16 cellular contexts compared by ENCODE assay signal in the genomic region with DNA sequence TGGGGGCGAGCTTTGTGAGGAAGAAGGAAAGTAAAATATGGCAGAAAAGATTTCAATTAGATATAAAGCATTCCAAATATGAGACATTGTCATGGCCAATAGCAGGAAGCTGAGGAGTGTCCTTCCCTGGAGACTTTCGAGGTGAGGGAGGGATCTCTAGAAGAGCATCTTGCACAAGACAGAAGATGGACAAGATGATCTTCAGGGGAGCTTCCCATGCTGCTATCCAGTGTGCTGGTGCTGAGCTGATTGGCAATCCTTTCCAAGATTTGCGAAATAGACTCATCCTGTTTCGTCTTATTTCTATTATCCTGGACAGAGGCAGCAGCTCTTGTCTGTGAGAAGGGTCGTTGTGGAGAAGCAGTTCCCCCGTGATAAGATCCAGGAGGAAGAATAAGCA.
"Had no signal": no experiment of that assay in that cellular context is flagged by ENCODE, and none has a peak within 500 bp of the region (broad histone marks: within the 10 kb centered on the region; RNA-seq: fewer than 3 reads in every experiment).

No MANE protein-coding gene starts in this region.

- H3K36me3 Mint-ChIP-seq: WTC11 had no signal

- H3K4me3 Mint-ChIP-seq: activated CD8-positive, alpha-beta T cell treated with anti-CD3 and anti-CD28 coated beads, Interleukin-2, amount 10 ng/mL, durations not matched to agents 7 days and 5 days; activated naive CD4-positive, alpha-beta T cell treated with anti-CD3 and anti-CD28 coated beads for 36 hours; stimulated activated naive CD8-positive, alpha-beta T cell treated with anti-CD3 and anti-CD28 coated beads, Interleukin-15, amount 100 ng/mL, for 72 hours; T-helper 1 cell treated with Interleukin-12 subunit alpha and Interleukin-12 subunit beta and Interleukin-4 antibody, amounts not matched to agents 30 μg/mL and 1 μg/mL, for 36 hours; WTC11 had no signal

- DNase-seq: activated CD4-positive, alpha-beta T cell treated with anti-CD3 and anti-CD28 coated beads for 48 hours; activated CD8-positive, alpha-beta T cell treated with anti-CD3 and anti-CD28 coated beads, Interleukin-2, amount 10 ng/mL, durations not matched to agents 7 days and 5 days; activated naive CD4-positive, alpha-beta T cell treated with anti-CD3 and anti-CD28 coated beads for 36 hours; caudate nucleus; effector CD4-positive, alpha-beta T cell; head of caudate nucleus; islet precursor cell; left lung; mesenchymal stem cell; stimulated activated CD4-positive, alpha-beta T cell treated with anti-CD3 and anti-CD28 coated beads, Interleukin-2, amount 100 ng/mL, for 48 hours; stimulated activated CD8-positive, alpha-beta memory T cell treated with anti-CD3 and anti-CD28 coated beads, Interleukin-4, amount 100 ng/mL, for 48 hours; stimulated activated naive CD8-positive, alpha-beta T cell treated with anti-CD3 and anti-CD28 coated beads, Interleukin-15, amount 100 ng/mL, for 72 hours; testis had no signal

- H3K9me3 Mint-ChIP-seq: activated naive CD4-positive, alpha-beta T cell treated with anti-CD3 and anti-CD28 coated beads for 36 hours; stimulated activated naive CD8-positive, alpha-beta T cell treated with anti-CD3 and anti-CD28 coated beads, Interleukin-15, amount 100 ng/mL, for 72 hours; T-helper 1 cell treated with Interleukin-12 subunit alpha and Interleukin-12 subunit beta and Interleukin-4 antibody, amounts not matched to agents 30 μg/mL and 1 μg/mL, for 36 hours had no signal

- H3K4me1 Mint-ChIP-seq: stimulated activated naive CD8-positive, alpha-beta T cell treated with anti-CD3 and anti-CD28 coated beads, Interleukin-15, amount 100 ng/mL, for 72 hours had no signal

- ATAC-seq: activated CD8-positive, alpha-beta T cell treated with anti-CD3 and anti-CD28 coated beads, Interleukin-2, amount 10 ng/mL, durations not matched to agents 7 days and 5 days; left lung; stimulated activated naive CD8-positive, alpha-beta T cell treated with anti-CD3 and anti-CD28 coated beads, Interleukin-15, amount 100 ng/mL, for 72 hours; WTC11 had no signal

- H3K36me3 ChIP-seq: left lung had no signal

- H3K27me3 ChIP-seq: left lung, testis had no signal

- H3K27ac Mint-ChIP-seq: activated CD8-positive, alpha-beta T cell treated with anti-CD3 and anti-CD28 coated beads, Interleukin-2, amount 10 ng/mL, durations not matched to agents 7 days and 5 days; activated naive CD4-positive, alpha-beta T cell treated with anti-CD3 and anti-CD28 coated beads for 36 hours; stimulated activated naive CD8-positive, alpha-beta T cell treated with anti-CD3 and anti-CD28 coated beads, Interleukin-15, amount 100 ng/mL, for 72 hours; T-helper 1 cell treated with Interleukin-12 subunit alpha and Interleukin-12 subunit beta and Interleukin-4 antibody, amounts not matched to agents 30 μg/mL and 1 μg/mL, for 36 hours; WTC11 had no signal

- H3K4me1 ChIP-seq: left lung, testis had no signal

- H3K27ac ChIP-seq: coronary artery, left lung, testis had no signal

- H3K9me3 ChIP-seq: left lung, testis had no signal

- H3K4me3 ChIP-seq: coronary artery, left lung, testis had no signal
